ENCODE assay signal across 1 cellular context in the genomic region with DNA sequence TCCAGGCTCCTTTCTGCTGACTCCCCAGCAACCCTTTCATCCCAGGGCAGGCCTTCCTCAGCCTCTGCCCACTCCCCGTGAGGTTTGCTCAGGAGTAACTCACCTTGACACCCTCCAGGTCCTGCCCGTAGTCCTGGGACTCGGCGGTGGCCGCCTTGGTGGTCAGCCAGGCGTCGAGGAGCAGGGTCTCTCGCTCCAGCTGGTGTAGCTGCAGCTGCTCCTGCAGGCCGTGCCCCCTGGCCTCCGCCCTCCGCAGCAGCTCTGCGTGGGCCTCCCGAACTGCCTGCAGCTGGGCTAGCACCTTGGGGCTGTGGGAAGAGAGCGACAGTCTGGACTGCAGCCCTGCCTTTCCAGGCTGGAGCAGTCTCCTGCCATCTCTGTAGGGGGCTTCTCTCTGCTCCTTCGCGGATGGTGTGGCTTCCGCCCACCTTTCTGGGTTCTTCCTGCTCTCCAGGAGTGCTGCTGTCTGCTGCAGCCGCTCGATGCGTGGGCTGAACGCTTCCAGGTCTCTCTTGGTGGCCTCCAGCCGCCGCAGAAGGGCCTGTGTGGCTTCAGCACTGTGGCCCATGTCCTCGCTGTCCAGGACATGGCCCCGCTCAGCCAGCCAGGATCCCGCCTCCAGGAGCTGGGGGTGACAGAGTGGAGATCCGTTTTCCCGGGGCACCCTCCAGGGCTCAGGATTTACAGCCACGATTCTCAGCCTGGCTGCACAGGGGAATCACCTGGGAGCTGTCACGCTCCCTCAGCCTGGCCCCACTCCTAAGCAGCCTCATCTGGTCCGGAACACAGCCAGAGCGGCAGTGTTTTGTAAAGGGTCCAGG.
A peak's percentile ranks its signal among the peaks of the same experiment; 100 is the strongest.
TF ChIP-seq lines count a peak whose summit lies in the region.

No MANE protein-coding gene starts in this region.

TF ChIP-seq in Ishikawa, 13 proteins besides CTCF, POLR2A, EP300 and RAD21 (continued from another document):
- TF ChIP-seq EGR1 (IDR thresholded peaks at IDR 0.05) (peak; percentile 64), CEBPB (IDR thresholded peaks at IDR 0.05) (no peak)
- TF ChIP-seq, protein P1, sequence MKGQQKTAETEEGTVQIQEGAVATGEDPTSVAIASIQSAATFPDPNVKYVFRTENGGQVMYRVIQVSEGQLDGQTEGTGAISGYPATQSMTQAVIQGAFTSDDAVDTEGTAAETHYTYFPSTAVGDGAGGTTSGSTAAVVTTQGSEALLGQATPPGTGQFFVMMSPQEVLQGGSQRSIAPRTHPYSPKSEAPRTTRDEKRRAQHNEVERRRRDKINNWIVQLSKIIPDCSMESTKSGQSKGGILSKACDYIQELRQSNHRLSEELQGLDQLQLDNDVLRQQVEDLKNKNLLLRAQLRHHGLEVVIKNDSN (IDR thresholded peaks at IDR 0.05), result no peak
